6 cellular contexts compared by ENCODE assay signal in the genomic region with DNA sequence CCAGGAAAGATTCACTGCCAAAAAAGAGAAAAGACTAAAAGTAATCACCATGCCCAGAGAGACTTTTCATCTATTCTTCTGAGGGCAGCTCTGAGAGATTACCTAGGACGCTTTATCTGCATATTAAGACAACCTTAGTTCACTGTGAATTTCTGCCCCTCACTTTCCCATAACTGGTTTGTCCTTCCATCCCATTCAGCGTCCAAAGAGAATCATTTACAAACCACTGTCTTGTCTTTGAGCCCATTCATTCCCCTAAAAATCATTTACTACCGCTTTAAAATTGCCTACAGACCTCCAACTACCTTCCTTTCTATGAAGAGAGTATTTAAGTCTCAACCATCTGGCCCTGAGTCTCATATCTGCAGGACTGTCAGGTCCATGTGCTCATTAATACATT.
"Had no signal": no experiment of that assay in that cellular context is flagged by ENCODE, and none has a peak within 500 bp of the region (broad histone marks: within the 10 kb centered on the region; RNA-seq: fewer than 3 reads in every experiment).

No MANE protein-coding gene starts in this region.

- DNase-seq: GM23248, GOT3, H7, KBM-7 had no signal

- ATAC-seq: HCT116, HepG2 had no signal
